In genomic region chr12:101267111-101267510, GRCh38 we compare ENCODE assay signal across 29 cellular contexts. TPM values are rescaled to one million over a fixed set of nuclear protein-coding genes. Genes with fewer than 3 reads are reported as not detected.
"Had no signal": no experiment of that assay in that cellular context is flagged by ENCODE, and none has a peak within 500 bp of the region (broad histone marks: within the 10 kb centered on the region; RNA-seq: fewer than 3 reads in every experiment).

No MANE protein-coding gene starts in this region.

- H3K4me3 ChIP-seq: stomach, suprapubic skin, testis, thoracic aorta, thyroid gland, tibial artery, tibial nerve, transverse colon, upper lobe of left lung, upper lobe of right lung, uterus, vagina had no signal

- DNase-seq: stimulated activated CD4-positive, alpha-beta T cell treated with anti-CD3 and anti-CD28 coated beads, Interleukin-2, amount 100 ng/mL, for 48 hours; stimulated activated CD4-positive, alpha-beta T cell treated with anti-CD3 and anti-CD28 coated beads, Interleukin-4, amount 100 ng/mL, for 1 hour; stimulated activated CD4-positive, alpha-beta T cell treated with anti-CD3 and anti-CD28 coated beads, Interleukin-4, amount 100 ng/mL, for 24 hours; stimulated activated CD4-positive, alpha-beta T cell treated with anti-CD3 and anti-CD28 coated beads, Interleukin-4, amount 100 ng/mL, for 4 hours; stimulated activated CD8-positive, alpha-beta memory T cell treated with anti-CD3 and anti-CD28 coated beads, Interleukin-4, amount 100 ng/mL, for 48 hours; stimulated activated naive B cell treated with anti-CD40 and anti-IgM and Interleukin-4, amounts not matched to agents 10 μg/mL and 1 μg/mL and 100 μg/mL, for 72 hours; stimulated activated naive CD4-positive, alpha-beta T cell; stimulated activated naive CD4-positive, alpha-beta T cell treated with Interleukin-2 at 50 U/mL for 16 hours; stimulated activated naive CD8-positive, alpha-beta T cell treated with anti-CD3 and anti-CD28 coated beads, Interleukin-15, amount 100 ng/mL, for 72 hours; stimulated activated naive CD8-positive, alpha-beta T cell treated with anti-CD3 and anti-CD28 coated beads, Interleukin-15, Interleukin-2, amounts not matched to agents 100 U/mL and 50 U/mL, for 24 hours; stomach; substantia nigra; testis; thyroid gland; tibial artery; transverse colon; trophoblast cell; upper lobe of left lung; upper lobe of right lung; uterus had no signal

- ATAC-seq: stimulated activated effector memory CD8-positive, alpha-beta T cell treated with anti-CD3 and anti-CD28 coated beads, Interleukin-12 subunit alpha, Interleukin-12 subunit beta, amount 100 ng/mL, for 72 hours; stimulated activated memory B cell treated with anti-CD40 and anti-IgM and Interleukin-4, amounts not matched to agents 10 μg/mL and 1 μg/mL and 100 μg/mL, for 72 hours; stimulated activated naive B cell treated with anti-CD40 and anti-IgM and Interleukin-4, amounts not matched to agents 10 μg/mL and 1 μg/mL and 100 μg/mL, for 72 hours; stimulated activated naive CD8-positive, alpha-beta T cell treated with anti-CD3 and anti-CD28 coated beads, Interleukin-15, amount 100 ng/mL, for 72 hours; stimulated activated naive CD8-positive, alpha-beta T cell treated with anti-CD3 and anti-CD28 coated beads, Interleukin-15, Interleukin-2, amounts not matched to agents 100 U/mL and 50 U/mL, for 24 hours; upper lobe of right lung had no signal

- H3K27ac ChIP-seq: stomach, suprapubic skin, testis, thoracic aorta, thyroid gland, tibial artery, tibial nerve, transverse colon, upper lobe of left lung, upper lobe of right lung, uterus, vagina had no signal

- H3K4me1 ChIP-seq: stomach, suprapubic skin, testis, thyroid gland, tibial artery, tibial nerve, transverse colon, upper lobe of left lung, upper lobe of right lung, uterus, vagina had no signal

- H3K27me3 ChIP-seq: suprapubic skin, testis, thyroid gland, upper lobe of left lung, upper lobe of right lung, uterus, vagina had no signal

- H3K36me3 ChIP-seq: stomach, suprapubic skin, thoracic aorta, thyroid gland, tibial artery, tibial nerve, transverse colon, upper lobe of left lung, upper lobe of right lung, uterus, vagina had no signal

- H3K9me3 ChIP-seq: testis, thoracic aorta, thyroid gland, tibial artery, transverse colon, upper lobe of right lung, uterus, vagina had no signal

RNA-seq across cellular contexts. Expression of gene SLC5A8, which starts 57.1 kb away (rescaled TPM):
- total RNA-seq: subcutaneous adipose tissue, thoracic aorta, tibial nerve, ureter, vagina had no signal
- polyA plus RNA-seq: urinary bladder had no signal
